ENCODE assay signal across 30 cellular contexts in the genomic region with DNA sequence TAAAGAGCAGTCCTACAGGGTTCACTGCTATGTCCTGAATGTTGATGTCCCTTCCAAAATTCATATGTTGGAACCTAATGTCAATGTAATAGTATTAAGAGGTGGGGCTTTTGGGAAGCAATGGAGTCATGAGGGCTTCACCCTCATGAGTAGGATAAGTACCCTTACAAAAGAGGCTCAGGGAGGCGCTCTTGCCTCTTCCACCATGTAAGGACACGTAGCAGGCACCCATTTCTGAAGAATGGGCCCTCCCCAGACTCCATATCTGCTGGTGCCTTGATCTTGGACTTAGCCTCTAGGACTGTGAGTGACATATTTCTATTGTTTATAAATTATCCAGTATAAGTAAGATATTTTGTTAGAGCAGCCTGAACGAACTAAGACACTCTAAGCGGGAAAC.
"Had no signal": no experiment of that assay in that cellular context is flagged by ENCODE, and none has a peak within 500 bp of the region (broad histone marks: within the 10 kb centered on the region; RNA-seq: fewer than 3 reads in every experiment).

No MANE protein-coding gene starts in this region.

- H3K4me2 ChIP-seq: KMS-11, SK-N-SH had no signal

- H3K4me1 Mint-ChIP-seq: activated B cell treated with CpG ODN at 0.5 μM for 24 hours had no signal

- H3K4me3 Mint-ChIP-seq: activated B cell treated with CpG ODN at 0.5 μM for 24 hours; activated CD4-positive, alpha-beta memory T cell treated with anti-CD3 and anti-CD28 coated beads for 36 hours; activated CD8-positive, alpha-beta memory T cell treated with anti-CD3 and anti-CD28 coated beads, Interleukin-2, amount 10 ng/mL, durations not matched to agents 7 days and 5 days; activated naive CD4-positive, alpha-beta T cell treated with anti-CD3 and anti-CD28 coated beads, Interleukin-2, amount 50 U/mL, for 24 hours; activated naive CD8-positive, alpha-beta T cell treated with anti-CD3 and anti-CD28 coated beads, Interleukin-2, amount 10 ng/mL, durations not matched to agents 7 days and 5 days; T-helper 1 cell treated with Interleukin-12 subunit alpha and Interleukin-12 subunit beta and Interleukin-4 antibody, amounts not matched to agents 30 μg/mL and 1 μg/mL, for 36 hours; T-helper 2 cell treated with Interferon-gamma antibody and Interleukin-4, amounts not matched to agents 5 μg/mL and 100 μg/mL, for 36 hours had no signal

- H3K27me3 Mint-ChIP-seq: activated B cell treated with CpG ODN at 0.5 μM for 24 hours; activated CD4-positive, alpha-beta memory T cell treated with anti-CD3 and anti-CD28 coated beads for 36 hours; activated CD8-positive, alpha-beta memory T cell treated with anti-CD3 and anti-CD28 coated beads, Interleukin-2, amount 10 ng/mL, durations not matched to agents 7 days and 5 days; activated naive CD4-positive, alpha-beta T cell treated with anti-CD3 and anti-CD28 coated beads, Interleukin-2, amount 50 U/mL, for 24 hours; activated naive CD8-positive, alpha-beta T cell treated with anti-CD3 and anti-CD28 coated beads, Interleukin-2, amount 10 ng/mL, durations not matched to agents 7 days and 5 days had no signal

- H3K4me3 ChIP-seq: ascending aorta, cardiac muscle cell, Peyer's patch had no signal

- H3K4me1 ChIP-seq: ascending aorta, Peyer's patch had no signal

- DNase-seq: activated B cell treated with CpG ODN at 0.5 μM for 24 hours; activated CD4-positive, alpha-beta memory T cell treated with anti-CD3 and anti-CD28 coated beads for 36 hours; activated CD4-positive, alpha-beta T cell treated with anti-CD3 and anti-CD28 coated beads for 4 hours; activated CD4-positive, alpha-beta T cell treated with anti-CD3 and anti-CD28 coated beads, Interleukin-2, amount 50 U/mL, for 1 hour; activated CD4-positive, CD25-positive, alpha-beta regulatory T cell treated with anti-CD3 and anti-CD28 coated beads, Interleukin-2, amount 50 U/mL, for 72 hours; activated CD8-positive, alpha-beta memory T cell treated with anti-CD3 and anti-CD28 coated beads, Interleukin-2, amount 10 ng/mL, durations not matched to agents 7 days and 5 days; activated effector memory CD4-positive, alpha-beta T cell treated with Interleukin-2 at 50 U/mL for 16 hours; activated naive CD8-positive, alpha-beta T cell treated with anti-CD3 and anti-CD28 coated beads, Interleukin-2, amount 10 ng/mL, durations not matched to agents 7 days and 5 days; activated T-cell treated with anti-CD3 and anti-CD28 coated beads, Interleukin-2, amount 50 U/mL, for 1 hour; amygdala; MM.1S; MV-4-11; NCI-H1092; NCI-H1436 treated with DMSO at 0.1 percent for 48 hours; NCI-H1694 treated with DMSO at 0.1 percent for 48 hours; NCI-H2029; NCI-H345; NCI-H524 treated with DMSO at 0.1 percent for 48 hours; NCI-H774; PC-3; Peyer's patch; SIG-M5; SK-N-SH had no signal

- H3K9ac ChIP-seq: KMS-11, SK-N-SH had no signal

- H3K27ac Mint-ChIP-seq: activated B cell treated with CpG ODN at 0.5 μM for 24 hours; activated CD4-positive, alpha-beta memory T cell treated with anti-CD3 and anti-CD28 coated beads for 36 hours; activated CD8-positive, alpha-beta memory T cell treated with anti-CD3 and anti-CD28 coated beads, Interleukin-2, amount 10 ng/mL, durations not matched to agents 7 days and 5 days; activated naive CD4-positive, alpha-beta T cell treated with anti-CD3 and anti-CD28 coated beads, Interleukin-2, amount 50 U/mL, for 24 hours; activated naive CD8-positive, alpha-beta T cell treated with anti-CD3 and anti-CD28 coated beads, Interleukin-2, amount 10 ng/mL, durations not matched to agents 7 days and 5 days; T-helper 1 cell treated with Interleukin-12 subunit alpha and Interleukin-12 subunit beta and Interleukin-4 antibody, amounts not matched to agents 30 μg/mL and 1 μg/mL, for 36 hours; T-helper 2 cell treated with Interferon-gamma antibody and Interleukin-4, amounts not matched to agents 5 μg/mL and 100 μg/mL, for 36 hours had no signal

- H3K27ac ChIP-seq: ascending aorta, cardiac muscle cell, KMS-11, Peyer's patch, RWPE1 had no signal

- H3K9me3 Mint-ChIP-seq: activated B cell treated with CpG ODN at 0.5 μM for 24 hours; activated CD4-positive, alpha-beta memory T cell treated with anti-CD3 and anti-CD28 coated beads for 36 hours; activated naive CD4-positive, alpha-beta T cell treated with anti-CD3 and anti-CD28 coated beads, Interleukin-2, amount 50 U/mL, for 24 hours; activated naive CD8-positive, alpha-beta T cell treated with anti-CD3 and anti-CD28 coated beads, Interleukin-2, amount 10 ng/mL, durations not matched to agents 7 days and 5 days; T-helper 1 cell treated with Interleukin-12 subunit alpha and Interleukin-12 subunit beta and Interleukin-4 antibody, amounts not matched to agents 30 μg/mL and 1 μg/mL, for 36 hours; T-helper 2 cell treated with Interferon-gamma antibody and Interleukin-4, amounts not matched to agents 5 μg/mL and 100 μg/mL, for 36 hours had no signal

- H3K27me3 ChIP-seq: ascending aorta, cardiac muscle cell, Peyer's patch had no signal

- H3K9me3 ChIP-seq: ascending aorta, Peyer's patch, SK-N-SH had no signal
